10 cellular contexts compared by ENCODE assay signal in the genomic region with DNA sequence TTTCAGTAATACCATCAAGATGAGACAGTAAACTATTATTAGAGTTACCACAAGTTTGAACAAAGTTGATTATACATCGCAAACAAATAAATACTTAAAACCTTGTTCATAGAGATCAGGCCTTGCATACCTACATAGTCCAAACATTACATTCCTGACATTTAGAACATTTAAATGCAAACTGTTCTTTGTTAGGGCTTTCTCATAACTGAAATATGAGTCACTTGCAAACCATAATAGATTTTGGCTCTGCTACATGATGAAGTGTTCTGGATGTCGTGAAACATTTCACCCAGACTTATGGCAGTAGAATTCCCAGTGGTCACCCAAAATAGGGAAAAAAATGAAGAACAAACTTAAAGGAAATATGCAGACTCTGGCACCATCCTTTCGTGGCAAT.
DNase-seq lines count a peak whose midpoint lies in the region; ATAC-seq, FAIRE-seq and TF ChIP-seq lines count a peak whose summit lies in the region.
"Had no signal": no experiment of that assay in that cellular context is flagged by ENCODE, and none has a peak within 500 bp of the region (broad histone marks: within the 10 kb centered on the region; RNA-seq: fewer than 3 reads in every experiment).

No MANE protein-coding gene starts in this region.

- no peaks in the 10 kb centered on the region for H3K27me3 ChIP-seq in PC-9 (ENCODE audit: insufficient read depth, low read depth)
- no peaks in the 10 kb centered on the region for H3K27me3 ChIP-seq in muscle layer of duodenum (ENCODE audit: low read depth, low read length)

- peak overlapping the region; percentile 51 for H3K4me2 ChIP-seq in A549
- no peak overlapping the region for H3K4me2 ChIP-seq in PC-9

- no peaks in the 10 kb centered on the region for H4K20me1 ChIP-seq in PC-9 (ENCODE audit: insufficient read depth)

- DNase-seq in A549 (ENCODE audit: low read depth in 1 of 2, low spot score in 1 of 2) (peak in 1 of 2 experiments; percentile 16), PC-9 (peak; percentile 4 to 46), epithelial cell of proximal tubule (ENCODE audit: low read depth) (peak; percentile 23), NCI-H1417 (lab: John Stamatoyannopoulos, UW) (no peak)
- no peak for DNase-seq in activated CD4-positive, alpha-beta T cell treated with anti-CD3 and anti-CD28 coated beads for 4 hours
- DNase-seq: activated naive CD8-positive, alpha-beta T cell treated with anti-CD3 and anti-CD28 coated beads for 36 hours; MM.1S had no signal

- CTCF ChIA-PET in A549 (lab: Yijun Ruan, JAX) (no interaction called here), PC-9 (lab: Charles Lee) (no interaction called here)

- POLR2A ChIA-PET in A549 (lab: Yijun Ruan, JAX) = no interaction called here
- POLR2A ChIA-PET in PC-9 (lab: Charles Lee; ENCODE audit: unreplicated experiment) = no interaction called here

- H3K36me3 ChIP-seq in PC-9 (ENCODE audit: low read depth) (no peaks in the 10 kb centered on the region), muscle layer of duodenum (ENCODE audit: control insufficient read depth in 1 of 2, insufficient read depth in 2 of 2, low read length in 2 of 2) (no peaks in the 10 kb centered on the region)

- no peak for TF ChIP-seq RAD21 in A549 (conservative IDR thresholded peaks at IDR 0.05 in 1 of 2, IDR thresholded peaks at IDR 0.05 in 1 of 2)

- no TSS peak for BruUV-seq in PC-9 (replicated peaks; lab: Mats Ljungman, UMichigan)

- H3K4me3 ChIP-seq in A549 (no peak overlapping the region), PC-9 (no peak overlapping the region), epithelial cell of proximal tubule (ENCODE audit: low read depth, low read length) (no peak overlapping the region), muscle layer of duodenum (ENCODE audit: low read depth in 1 of 2, low read length in 2 of 2) (no peak overlapping the region)

- no peak for FAIRE-seq in A549 (lab: Jason Lieb, UNC)

- WGBS in A549 (ENCODE audit: missing lambda C conversion rate) = 15% methylated on average over 3 of the region's 3 CpGs

- no peak for TF ChIP-seq EP300 in A549 (IDR thresholded peaks at IDR 0.05)

- H3K9me3 ChIP-seq in A549 (no peaks in the 10 kb centered on the region), PC-9 (ENCODE audit: insufficient read depth, low read depth) (no peaks in the 10 kb centered on the region), muscle layer of duodenum (ENCODE audit: control insufficient read depth in 1 of 2, low read length in 2 of 2) (no peaks in the 10 kb centered on the region)

- H3K9me2 ChIP-seq in PC-9 (ENCODE audit: insufficient read depth) = 0 out of 2 replicates have a peak, but pooled peaks cover 4% of the 10 kb centered on the region

- H3F3A ChIP-seq in PC-9 (ENCODE audit: insufficient read depth, low read depth) = no peaks in the 10 kb centered on the region

- TF ChIP-seq CTCF in A549 (IDR thresholded peaks at IDR 0.05) (no peak), PC-9 (conservative IDR thresholded peaks at IDR 0.05) (no peak), epithelial cell of proximal tubule (conservative IDR thresholded peaks at IDR 0.05; ENCODE audit: low read depth, low read length) (no peak)

- no peaks in the 10 kb centered on the region for H3K79me2 ChIP-seq in PC-9 (ENCODE audit: low read depth)

- ATAC-seq in A549 (peak; percentile 34 to 75; a peak in 4 of 6 replicates), GM21825 (IDR thresholded peaks at IDR 0.05; ENCODE audit: unreplicated experiment) (no peak), GM18861 (IDR thresholded peaks at IDR 0.05; ENCODE audit: unreplicated experiment) (no peak)

- no peak overlapping the region for H2AFZ ChIP-seq in PC-9

- no peak for TF ChIP-seq POLR2A in A549 (IDR thresholded peaks at IDR 0.05; ENCODE audit: low read length)

- intact Hi-C loops in PC-9 (cut with micrococcal nuclease; ENCODE audit: unreplicated experiment) = loop anchor here (2.0 to 10.0 kb wide), 2 partner anchors 75 to 345 kb away; partner anchors contain the start of gene FAT4

- H3K4me1 ChIP-seq in A549 (peaks cover 21% of the 10 kb centered on the region; the same call in 2 of the 3 replicates), PC-9 (replicated peaks; ENCODE audit: insufficient read depth) (no peaks in the 10 kb centered on the region), muscle layer of duodenum (ENCODE audit: control insufficient read depth in 1 of 2, insufficient read depth in 2 of 2, low read length in 2 of 2) (peaks cover 0 to 18% of the 10 kb centered on the region in 2 donors)

- peak overlapping the region in 1 of 2 experiments; percentile 51; a peak in 2 of 6 replicates for H3K27ac ChIP-seq in A549
- H3K27ac ChIP-seq in PC-9 = no peak overlapping the region
- H3K27ac ChIP-seq in muscle layer of duodenum (ENCODE audit: low read length) = peak overlapping the region; percentile 91

TF ChIP-seq in A549, 52 proteins besides CTCF, POLR2A, EP300 and RAD21:
- TF ChIP-seq FOSB (CRISPR knock-in tag; IDR thresholded peaks at IDR 0.05) (no peak), PHF8 (IDR thresholded peaks at IDR 0.05; ENCODE audit: borderline replicate concordance, low read depth) (no peak), GATA3 (IDR thresholded peaks at IDR 0.05; ENCODE audit: borderline replicate concordance) (peak; percentile 14; the same call in 1 of the 2 replicates), FOSL2 (IDR thresholded peaks at IDR 0.05) (no peak), FOSL2 (CRISPR knock-in tag; IDR thresholded peaks at IDR 0.05) (peak; percentile 57; the same call in 1 of the 2 replicates), JUNB (IDR thresholded peaks at IDR 0.05) (0 out of 2 replicates have a peak, but pooled peaks have one; percentile 11), MAFK (IDR thresholded peaks at IDR 0.05; ENCODE audit: partially characterized antibody) (no peak)

Comparison
In these comparisons a context has a peak if more than half of its experiments do, and no peak if none do; other contexts are left out.
1. ATAC-seq: peak in A549 (2 of 2); none in GM21825 (single experiment) and GM18861 (single experiment).
2. DNase-seq: peak in PC-9 (2 of 2) and epithelial cell of proximal tubule (single experiment); none in NCI-H1417 (0 of 3) and activated CD4-positive, alpha-beta T cell treated with anti-CD3 and anti-CD28 coated beads for 4 hours (0 of 2).